In genomic region chr1:230977781-230978490, GRCh38 we compare ENCODE assay signal across 8 cellular contexts. TPM values are rescaled to one million over a fixed set of nuclear protein-coding genes. Genes with fewer than 3 reads are reported as not detected.
DNase-seq lines count a peak whose midpoint lies in the region; ATAC-seq, FAIRE-seq and TF ChIP-seq lines count a peak whose summit lies in the region.

No MANE protein-coding gene starts in this region.

- no TSS peak for BruUV-seq in HCT116 (replicated peaks; lab: Mats Ljungman, UMichigan)

- no peak for FAIRE-seq in bronchial epithelial cell (lab: Jason Lieb, UNC)

- H3K27ac ChIP-seq in HCT116 (ENCODE audit: low read depth, low read length) (peak overlapping the region; percentile 61), MM.1S (ENCODE audit: low read length) (peak overlapping the region; percentile 22; the same call in 1 of the 2 replicates)

- TF ChIP-seq CTCF in HCT116 (IDR thresholded peaks at IDR 0.05 in 2 of 3, conservative IDR thresholded peaks at IDR 0.05 in 1 of 3; ENCODE audit: borderline replicate concordance in 1 of 3, insufficient read depth in 1 of 3, low read depth in 2 of 3, low read length in 2 of 3) (no peak), MM.1S (IDR thresholded peaks at IDR 0.05; ENCODE audit: low read length) (no peak), bronchial epithelial cell (IDR thresholded peaks at IDR 0.05; ENCODE audit: insufficient read depth, low read length, severe bottlenecking) (no peak)

- no peak for TF ChIP-seq RAD21 in HCT116 (IDR thresholded peaks at IDR 0.05; ENCODE audit: low read depth)

- POLR2A ChIA-PET in HCT116 (lab: Charles Lee): no interaction called here

- peaks cover 34% of the 10 kb centered on the region for H3K79me2 ChIP-seq in HCT116 (ENCODE audit: insufficient read depth, low read length)
- peaks cover 78% of the 10 kb centered on the region for H3K79me2 ChIP-seq in MM.1S (ENCODE audit: low read length)

- no peaks in the 10 kb centered on the region for H3K9me2 ChIP-seq in HCT116 (ENCODE audit: insufficient read depth)
- H3K9me2 ChIP-seq in MM.1S (replicated peaks; ENCODE audit: insufficient read depth, low read length): no peaks in the 10 kb centered on the region

- no peaks in the 10 kb centered on the region for H3K27me3 ChIP-seq in HCT116 (ENCODE audit: insufficient read depth, low read length)
- no peaks in the 10 kb centered on the region for H3K27me3 ChIP-seq in MM.1S (replicated peaks; ENCODE audit: insufficient read depth, low read length)
- H3K27me3 ChIP-seq in bronchial epithelial cell (ENCODE audit: control insufficient read depth, insufficient read depth, low read length): no peaks in the 10 kb centered on the region

- peaks cover 17% of the 10 kb centered on the region for H3F3A ChIP-seq in MM.1S (ENCODE audit: insufficient read depth, low read length)

- peak overlapping the region; percentile 68 for H3K9ac ChIP-seq in HCT116 (ENCODE audit: low read length)
- peak overlapping the region; percentile 71 for H3K9ac ChIP-seq in MM.1S (ENCODE audit: low read length)

- no peak overlapping the region for H2AFZ ChIP-seq in HCT116 (ENCODE audit: low read depth, low read length, poor library complexity, severe bottlenecking)
- H2AFZ ChIP-seq in MM.1S (ENCODE audit: low read length): peak overlapping the region; percentile 59

- H3K4me3 ChIP-seq in GM08714 (ENCODE audit: low read length) (peak overlapping the region; percentile 92), HCT116 (replicated peaks in 1 of 2; ENCODE audit: low read depth in 1 of 2, low read length in 2 of 2) (peak overlapping the region; percentile 65 to 87), MM.1S (ENCODE audit: low read length) (peak overlapping the region; percentile 79), bronchial epithelial cell (ENCODE audit: low read depth, low read length) (peak overlapping the region; percentile 92)

- intact Hi-C loops in HCT116 (cut with micrococcal nuclease): loop anchor here (2.0 to 5.0 kb wide), 4 partner anchors 234 to 549 kb away; partner anchors contain the start of genes COG2 and TSNAX

- RAD21 ChIA-PET in HCT116 (lab: Charles Lee; ENCODE audit: low non-redundant PET in 1 of 2, low total read pairs in 2 of 2, uncharacterized antibody in 2 of 2, unreplicated experiment in 2 of 2): no interaction called here

- H4K20me1 ChIP-seq in HCT116 (ENCODE audit: insufficient read depth) (no peaks in the 10 kb centered on the region), MM.1S (ENCODE audit: insufficient read depth, low read length) (no peaks in the 10 kb centered on the region)

- CTCF ChIA-PET in HCT116 (lab: Charles Lee): interaction anchor here (2.1 kb wide), 1 partner anchor 180 kb away, joined by 7 read pairs; no protein-coding TSS in a partner anchor

- H3K4me1 ChIP-seq in HCT116 (ENCODE audit: control insufficient read depth in 1 of 2, insufficient read depth in 2 of 2, low read length in 2 of 2): peaks cover 7 to 13% of the 10 kb centered on the region in 2 experiments; a peak in 2 of 4 replicates
- H3K4me1 ChIP-seq in MM.1S (ENCODE audit: low read length): peaks cover 15% of the 10 kb centered on the region

- no peak for TF ChIP-seq POLR2A in HCT116 (IDR thresholded peaks at IDR 0.05; ENCODE audit: borderline replicate concordance, extremely low read depth, insufficient read depth, insufficient read length)

- ATAC-seq in HCT116: peak; percentile 9
- no peak for ATAC-seq in left lobe of liver

- H3K36me3 ChIP-seq in HCT116 (ENCODE audit: control insufficient read depth in 1 of 2, insufficient read depth in 2 of 2, low read length in 2 of 2): 0 out of 4 replicates have a peak, but pooled peaks cover 0 to 2% of the 10 kb centered on the region in 2 experiments
- H3K36me3 ChIP-seq in MM.1S (replicated peaks; ENCODE audit: insufficient read depth, low read length): no peaks in the 10 kb centered on the region; the same call in 1 of the 2 replicates
- H3K36me3 ChIP-seq in bronchial epithelial cell (ENCODE audit: control insufficient read depth, insufficient read depth, low read length): no peaks in the 10 kb centered on the region

- H3K4me2 ChIP-seq in HCT116 (ENCODE audit: low read length) (peak overlapping the region; percentile 83), MM.1S (ENCODE audit: low read depth, low read length) (peak overlapping the region; percentile 78)

- H3K9me3 ChIP-seq in HCT116 (ENCODE audit: control insufficient read depth in 1 of 2, insufficient read depth in 1 of 2, low read depth in 1 of 2, low read length in 2 of 2) (no peaks in the 10 kb centered on the region), MM.1S (replicated peaks; ENCODE audit: insufficient read depth, low read length) (no peaks in the 10 kb centered on the region)

- DNase-seq in HCT116 (ENCODE audit: low read depth, low spot score): peak; percentile 19
- peak; percentile 60 for DNase-seq in MM.1S
- DNase-seq in T-helper 9 cell: peak; percentile 13
- peak; percentile 48 for DNase-seq in bronchial epithelial cell (ENCODE audit: low read depth)
- DNase-seq in left lobe of liver (ENCODE audit: low spot score): peak; percentile 54
- DNase-seq in stimulated activated CD4-positive, alpha-beta T cell treated with anti-CD3 and anti-CD28 coated beads, Interleukin-4, amount 100 ng/mL, for 4 hours: peak; percentile 15 to 36
- no peak for DNase-seq in NCI-H226

TF ChIP-seq in HCT116, 20 proteins besides CTCF, POLR2A, EP300 and RAD21 (continues in another document):
- TF ChIP-seq CBX3 (IDR thresholded peaks at IDR 0.05; ENCODE audit: low read depth): no peak
- no peak for TF ChIP-seq SRF (IDR thresholded peaks at IDR 0.05; ENCODE audit: low read depth)
- TF ChIP-seq FOSL1 (IDR thresholded peaks at IDR 0.05; ENCODE audit: low read depth): no peak
- no peak for TF ChIP-seq EZH2 (IDR thresholded peaks at IDR 0.05)
- TF ChIP-seq POLR2AphosphoS5 (IDR thresholded peaks at IDR 0.05; ENCODE audit: low read depth, low read length): no peak
- TF ChIP-seq SIN3A (IDR thresholded peaks at IDR 0.05; ENCODE audit: low read depth): 0 out of 2 replicates have a peak, but pooled peaks have one; percentile 7
- TF ChIP-seq SP1 (IDR thresholded peaks at IDR 0.05; ENCODE audit: low read depth): no peak
- TF ChIP-seq ATF3 (IDR thresholded peaks at IDR 0.05): no peak
- TF ChIP-seq ELF1 (IDR thresholded peaks at IDR 0.05; ENCODE audit: borderline replicate concordance, low read depth): no peak
- TF ChIP-seq YY1 (IDR thresholded peaks at IDR 0.05; ENCODE audit: extremely low read depth, insufficient replicate concordance, low read depth, low read length): no peak
- TF ChIP-seq EZH2phosphoT487 (IDR thresholded peaks at IDR 0.05; ENCODE audit: borderline replicate concordance): no peak
- TF ChIP-seq CEBPB (IDR thresholded peaks at IDR 0.05; ENCODE audit: low read depth): no peak
- TF ChIP-seq ZNF274 (IDR thresholded peaks at IDR 0.05; ENCODE audit: low read depth, low read length): no peak
- no peak for TF ChIP-seq REST (IDR thresholded peaks at IDR 0.05; ENCODE audit: low read depth)
- TF ChIP-seq ZFX (IDR thresholded peaks at IDR 0.05): no peak
- no peak for TF ChIP-seq JUND (IDR thresholded peaks at IDR 0.05)
- TF ChIP-seq TCF7L2 (IDR thresholded peaks at IDR 0.05; ENCODE audit: borderline replicate concordance, extremely low read depth, insufficient read depth, insufficient read length): no peak
- peak; percentile 36 for TF ChIP-seq MAX (IDR thresholded peaks at IDR 0.05)
- TF ChIP-seq EGR1 (IDR thresholded peaks at IDR 0.05; ENCODE audit: low read depth): peak; percentile 51; the same call in 1 of the 2 replicates

RNA-seq across cellular contexts. Expression of gene TTC13, which starts 0.7 kb away (rescaled TPM):
- total RNA-seq in HCT116 (2021; ENCODE audit: unreplicated experiment) (12.3 TPM), bronchial epithelial cell (8.7 and 8.8 TPM in 2 replicates), left lobe of liver (7.5 TPM)
- polyA plus RNA-seq in HCT116 (2012): 3.9 and 5.2 TPM in 2 replicates

RNA-seq across cellular contexts. Expression of gene ARV1, which starts 1.0 kb away (rescaled TPM):
- total RNA-seq in HCT116 (2021; ENCODE audit: unreplicated experiment) (4.0 TPM), bronchial epithelial cell (4.7 and 9.0 TPM in 2 replicates), left lobe of liver (10.6 TPM)
- 2.7 TPM in 2 replicates for polyA plus RNA-seq in HCT116 (2012)
